Comparison of ENCODE assay signal across 21 cellular contexts in the genomic region with DNA sequence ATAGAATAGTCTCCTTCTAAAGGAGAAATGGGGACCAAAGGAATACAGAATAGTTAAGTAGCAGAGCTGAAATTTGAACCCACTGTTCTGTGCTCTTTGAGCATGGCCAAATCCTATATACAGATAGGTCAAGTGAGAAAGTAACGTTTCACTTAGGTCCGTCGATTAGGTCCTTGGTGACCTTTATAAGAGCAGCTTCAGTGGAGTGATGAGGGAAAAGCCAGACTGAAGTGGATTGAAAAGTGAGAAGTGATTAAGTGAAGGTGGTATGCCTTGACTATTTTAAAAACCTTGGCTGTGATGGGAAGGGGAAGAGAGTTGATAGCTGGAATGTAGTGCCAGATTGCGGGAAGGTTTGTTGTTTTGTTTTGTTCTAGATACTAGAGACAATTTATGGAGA.
"Had no signal": no experiment of that assay in that cellular context is flagged by ENCODE, and none has a peak within 500 bp of the region (broad histone marks: within the 10 kb centered on the region; RNA-seq: fewer than 3 reads in every experiment).

No MANE protein-coding gene starts in this region.

- H3K27ac ChIP-seq: hepatocyte, parathyroid adenoma, prostate gland, sigmoid colon, skin epidermis, stomach, thoracic aorta, transverse colon had no signal

- H3K4me3 Mint-ChIP-seq: naive thymus-derived CD4-positive, alpha-beta T cell; nephron progenitor cell had no signal

- H3K4me1 ChIP-seq: parathyroid adenoma, prostate gland, transverse colon had no signal

- DNase-seq: cortex of kidney; effector memory CD4-positive, alpha-beta T cell; kidney; left colon; mammary epithelial cell; naive thymus-derived CD4-positive, alpha-beta T cell; nephron progenitor cell; retina; sigmoid colon; stimulated activated CD4-positive, alpha-beta T cell treated with anti-CD3 and anti-CD28 coated beads, Interleukin-2, amount 100 ng/mL, for 24 hours; stimulated activated CD4-positive, alpha-beta T cell treated with anti-CD3 and anti-CD28 coated beads, Interleukin-4, amount 100 ng/mL, for 4 hours; stimulated activated naive CD4-positive, alpha-beta T cell; stomach; substantia nigra; transverse colon had no signal

- ATAC-seq: esophagus mucosa; left colon; naive thymus-derived CD4-positive, alpha-beta T cell had no signal

- H3K27me3 Mint-ChIP-seq: naive thymus-derived CD4-positive, alpha-beta T cell had no signal

- H3K4me1 Mint-ChIP-seq: nephron progenitor cell had no signal

- H3K9me3 ChIP-seq: prostate gland, sigmoid colon, stomach, thoracic aorta, transverse colon had no signal

- H3K9me3 Mint-ChIP-seq: nephron progenitor cell had no signal

- H3K27ac Mint-ChIP-seq: nephron progenitor cell had no signal

- H3K4me3 ChIP-seq: hepatocyte, prostate gland, sigmoid colon, skin epidermis, stomach, thoracic aorta, transverse colon had no signal

- H3K27me3 ChIP-seq: hepatocyte, sigmoid colon, stomach, transverse colon had no signal
